ENCODE assay signal across 8 cellular contexts in genomic region chr10:63133056-63133786, GRCh38. TPM values are rescaled to one million over a fixed set of nuclear protein-coding genes. Genes with fewer than 3 reads are reported as not detected.
DNase-seq lines count a peak whose midpoint lies in the region; ATAC-seq and TF ChIP-seq lines count a peak whose summit lies in the region.

NRBF2 (plus strand) TSS chr10:63133328; CDS start chr10:63133471, 143 bp downstream.

- H3K4me3 ChIP-seq in GM12865 (ENCODE audit: low read depth, low read length) (peak within 1 kb of the TSS; percentile 93), ovary (peak within 1 kb of the TSS; percentile 95), thyroid gland (replicated peaks in 1 of 3) (peak within 1 kb of the TSS; percentile 33 to 83 (median 80))

- H3K4me1 Mint-ChIP-seq in activated naive CD8-positive, alpha-beta T cell treated with anti-CD3 and anti-CD28 coated beads for 36 hours = peaks cover 31% of the 10 kb centered on the region

- ATAC-seq in HG02642 (IDR thresholded peaks at IDR 0.05; ENCODE audit: poor library complexity, unreplicated experiment) = peak; percentile 99

- H3K4me3 Mint-ChIP-seq in activated naive CD8-positive, alpha-beta T cell treated with anti-CD3 and anti-CD28 coated beads for 36 hours = peak within 1 kb of the TSS; percentile 90

- no peak for TF ChIP-seq EP300 in ovary (IDR thresholded peaks at IDR 0.05)

- H3K4me1 ChIP-seq in ovary (ENCODE audit: insufficient read depth) (peaks cover 4% of the 10 kb centered on the region), thyroid gland (peaks cover 25 to 30% of the 10 kb centered on the region in 2 donors)

- WGBS in ovary, 3 donors = 0 to 1% (median 1%) methylated on average over 40 to 53 of the region's 53 CpGs
- WGBS in thyroid gland, 2 donors = 0 to 1% methylated on average over 12 to 28 of the region's 53 CpGs

- peak; percentile 99 for DNase-seq in GM12865 (ENCODE audit: low read depth)
- peak; percentile 90 for DNase-seq in NCI-H1105 (lab: John Stamatoyannopoulos, UW)
- DNase-seq in SKM-1 treated with dmso at 0.1 percent for 144 hours (lab: John Stamatoyannopoulos, UW; ENCODE audit: unreplicated experiment) = peak; percentile 96
- peak; percentile 99 for DNase-seq in activated naive CD8-positive, alpha-beta T cell treated with anti-CD3 and anti-CD28 coated beads for 36 hours
- peak; percentile 90 to 99 (median 96) for DNase-seq in head of caudate nucleus
- DNase-seq in ovary = peak; percentile 96 to 98 (median 97)
- DNase-seq in thyroid gland = peak; percentile 98

- H3K27ac ChIP-seq in ovary = peak within 1 kb of the TSS; percentile 54 to 78
- H3K27ac ChIP-seq in thyroid gland = peak within 1 kb of the TSS; percentile 77 to 86 (median 80)

- no peaks in the 10 kb centered on the region for H3K27me3 Mint-ChIP-seq in activated naive CD8-positive, alpha-beta T cell treated with anti-CD3 and anti-CD28 coated beads for 36 hours

- H3K9me3 Mint-ChIP-seq in activated naive CD8-positive, alpha-beta T cell treated with anti-CD3 and anti-CD28 coated beads for 36 hours = peaks cover 15% of the 10 kb centered on the region

- H3K27ac Mint-ChIP-seq in activated naive CD8-positive, alpha-beta T cell treated with anti-CD3 and anti-CD28 coated beads for 36 hours = peak within 1 kb of the TSS; percentile 91

- H3K36me3 Mint-ChIP-seq in activated naive CD8-positive, alpha-beta T cell treated with anti-CD3 and anti-CD28 coated beads for 36 hours = peaks cover 23% of the 10 kb centered on the region

- no peaks in the 10 kb centered on the region for H3K9me3 ChIP-seq in ovary
- no peaks in the 10 kb centered on the region for H3K9me3 ChIP-seq in thyroid gland

- intact Hi-C loops in head of caudate nucleus (cut with DNase I) = no loop called here
- intact Hi-C loops in ovary (cut with DNase I) = loop anchor here in 1 of 4 donors (10.0 kb wide), 1 partner anchor 318 kb away; the partner anchor contains the start of gene EGR2
- intact Hi-C loops in thyroid gland (cut with DNase I) = no loop called here

- H3K36me3 ChIP-seq in ovary (no peaks in the 10 kb centered on the region), thyroid gland (no peaks in the 10 kb centered on the region)

- TF ChIP-seq CTCF in GM12865 (IDR thresholded peaks at IDR 0.05; ENCODE audit: insufficient read depth, low read depth, low read length, missing control alignments) (no peak), ovary (IDR thresholded peaks at IDR 0.05) (no peak), thyroid gland (IDR thresholded peaks at IDR 0.05) (peak in 1 of 6 experiments; percentile 24)

- TF ChIP-seq POLR2A in ovary (IDR thresholded peaks at IDR 0.05) (peak; percentile 86), thyroid gland (IDR thresholded peaks at IDR 0.05) (peak; percentile 54 to 97)

- H3K27me3 ChIP-seq in ovary (no peaks in the 10 kb centered on the region), thyroid gland (no peaks in the 10 kb centered on the region)

RNA-seq across cellular contexts. Expression of gene NRBF2, which starts in this region (rescaled TPM):
- total RNA-seq in activated naive CD8-positive, alpha-beta T cell treated with anti-CD3 and anti-CD28 coated beads for 36 hours = 10 to 100 TPM; 27.6 to 27.8 TPM
- total RNA-seq in ovary (10 to 100 TPM in 4 of 7 donors, 1 to 10 TPM in 3; 4.8 to 16.7 (median 12.9) TPM), thyroid gland (10 to 100 TPM in 3 of 4 donors, 1 to 10 TPM in 1; 9.3 to 25.8 (median 15.2) TPM)
- 10 to 100 TPM; 11.7 to 21.4 TPM for polyA plus RNA-seq in ovary

Comparison
In these comparisons a context has a peak if more than half of its experiments do, and no peak if none do; other contexts are left out.
1. Peak in every context shown above with its lines: DNase-seq, ATAC-seq, H3K4me3 ChIP-seq and H3K27ac ChIP-seq.